Comparison of ENCODE assay signal across 1 cellular context in the genomic region with DNA sequence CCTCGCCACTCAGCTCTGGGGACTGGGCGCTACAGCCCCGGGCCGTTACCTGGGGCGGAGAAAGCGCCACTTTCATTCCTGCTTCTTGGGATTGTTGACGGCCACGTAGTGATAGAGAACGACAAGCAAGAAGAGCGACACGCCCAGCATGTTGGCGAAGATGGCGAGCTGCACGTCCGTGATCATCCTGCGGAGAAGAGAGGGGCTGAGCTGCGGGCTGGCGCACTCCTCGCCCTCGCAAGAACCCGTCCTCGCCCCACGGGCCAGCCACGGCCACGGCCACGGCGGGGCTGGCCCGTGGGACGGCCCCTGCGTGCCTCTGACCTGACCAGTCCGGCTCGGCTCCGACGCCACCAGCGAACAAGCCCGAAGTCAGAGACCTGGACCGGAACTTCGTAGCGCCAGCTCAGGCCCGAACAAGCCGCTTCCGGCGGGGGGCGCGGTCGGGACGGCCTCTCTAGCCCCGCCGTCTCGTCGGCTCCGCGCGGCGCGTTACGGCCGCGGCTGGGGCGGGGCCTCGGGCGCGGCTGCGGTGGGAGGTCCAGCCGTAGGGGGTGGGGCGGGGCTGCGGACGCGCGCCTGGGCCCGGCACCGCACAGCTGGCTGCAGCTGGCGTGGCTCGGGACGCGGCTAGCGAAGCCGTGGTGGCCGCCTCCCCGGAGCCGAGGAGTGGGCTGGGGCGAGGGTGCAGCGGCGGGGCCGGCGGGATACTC.
TF ChIP-seq lines count a peak whose summit lies in the region.

TSS of gene OST4 (minus strand) at position 378 of the 713 bp plus-strand sequence.

TF ChIP-seq in K562, 482 proteins besides CTCF, POLR2A, EP300 and RAD21 (continued from another document and continues in another):
- TF ChIP-seq RFX5 (IDR thresholded peaks at IDR 0.05; ENCODE audit: low read depth, low read length) (no peak), ZNF584 (CRISPR knock-in tag; IDR thresholded peaks at IDR 0.05; ENCODE audit: low read depth) (0 out of 2 replicates have a peak, but pooled peaks have one; percentile 44), E2F1 (CRISPR knock-in tag; IDR thresholded peaks at IDR 0.05) (peak; percentile 40; the same call in 1 of the 2 replicates), MEF2A (IDR thresholded peaks at IDR 0.05; ENCODE audit: control insufficient read depth, low read depth, low read length) (no peak), STAT5A (IDR thresholded peaks at IDR 0.05; ENCODE audit: borderline replicate concordance, low read length) (no peak), ZNF274 (IDR thresholded peaks at IDR 0.05; ENCODE audit: borderline replicate concordance, low read depth, low read length) (no peak), HMGN3 (IDR thresholded peaks at IDR 0.05; ENCODE audit: borderline replicate concordance, extremely low read depth, insufficient read length, low read depth, low read length) (peak; percentile 78), CHD1 (IDR thresholded peaks at IDR 0.05; ENCODE audit: low read length) (peak; percentile 96), ZNF695 (CRISPR knock-in tag; IDR thresholded peaks at IDR 0.05) (no peak), ARID1B (IDR thresholded peaks at IDR 0.05) (no peak), RBM34 (IDR thresholded peaks at IDR 0.05; ENCODE audit: borderline replicate concordance, insufficient read depth, low read length) (no peak), SIN3B (IDR thresholded peaks at IDR 0.05; ENCODE audit: low read depth) (peak; percentile 81), ZNF436 (CRISPR knock-in tag; IDR thresholded peaks at IDR 0.05) (no peak), KDM4B (IDR thresholded peaks at IDR 0.05; ENCODE audit: borderline replicate concordance in 2 of 2, low read depth in 1 of 2) (no peak), NR2C2 (CRISPR knock-in tag; IDR thresholded peaks at IDR 0.05) (no peak), NR2C2 (tag; IDR thresholded peaks at IDR 0.05) (peak; percentile 61; the same call in 1 of the 2 replicates), TARDBP (IDR thresholded peaks at IDR 0.05) (no peak; the same call in 1 of the 2 replicates), MGA (IDR thresholded peaks at IDR 0.05) (no peak), ZNF561 (CRISPR knock-in tag; conservative IDR thresholded peaks at IDR 0.05) (no peak), HDAC3 (IDR thresholded peaks at IDR 0.05; ENCODE audit: borderline replicate concordance, partially characterized antibody) (no peak), RB1 (IDR thresholded peaks at IDR 0.05; ENCODE audit: low read depth) (peak; percentile 80; the same call in 1 of the 2 replicates), SP1 (CRISPR knock-in tag; IDR thresholded peaks at IDR 0.05) (no peak), ZNF217 (CRISPR knock-in tag; IDR thresholded peaks at IDR 0.05) (no peak), HOMEZ (CRISPR knock-in tag; IDR thresholded peaks at IDR 0.05) (no peak), E4F1 (CRISPR knock-in tag; IDR thresholded peaks at IDR 0.05; ENCODE audit: borderline replicate concordance) (peak; percentile 79; the same call in 1 of the 2 replicates)
- TF ChIP-seq, protein P1, sequence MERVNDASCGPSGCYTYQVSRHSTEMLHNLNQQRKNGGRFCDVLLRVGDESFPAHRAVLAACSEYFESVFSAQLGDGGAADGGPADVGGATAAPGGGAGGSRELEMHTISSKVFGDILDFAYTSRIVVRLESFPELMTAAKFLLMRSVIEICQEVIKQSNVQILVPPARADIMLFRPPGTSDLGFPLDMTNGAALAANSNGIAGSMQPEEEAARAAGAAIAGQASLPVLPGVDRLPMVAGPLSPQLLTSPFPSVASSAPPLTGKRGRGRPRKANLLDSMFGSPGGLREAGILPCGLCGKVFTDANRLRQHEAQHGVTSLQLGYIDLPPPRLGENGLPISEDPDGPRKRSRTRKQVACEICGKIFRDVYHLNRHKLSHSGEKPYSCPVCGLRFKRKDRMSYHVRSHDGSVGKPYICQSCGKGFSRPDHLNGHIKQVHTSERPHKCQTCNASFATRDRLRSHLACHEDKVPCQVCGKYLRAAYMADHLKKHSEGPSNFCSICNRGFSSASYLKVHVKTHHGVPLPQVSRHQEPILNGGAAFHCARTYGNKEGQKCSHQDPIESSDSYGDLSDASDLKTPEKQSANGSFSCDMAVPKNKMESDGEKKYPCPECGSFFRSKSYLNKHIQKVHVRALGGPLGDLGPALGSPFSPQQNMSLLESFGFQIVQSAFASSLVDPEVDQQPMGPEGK (CRISPR knock-in tag; IDR thresholded peaks at IDR 0.05; ENCODE audit: borderline replicate concordance): no peak
- TF ChIP-seq, protein P2, sequence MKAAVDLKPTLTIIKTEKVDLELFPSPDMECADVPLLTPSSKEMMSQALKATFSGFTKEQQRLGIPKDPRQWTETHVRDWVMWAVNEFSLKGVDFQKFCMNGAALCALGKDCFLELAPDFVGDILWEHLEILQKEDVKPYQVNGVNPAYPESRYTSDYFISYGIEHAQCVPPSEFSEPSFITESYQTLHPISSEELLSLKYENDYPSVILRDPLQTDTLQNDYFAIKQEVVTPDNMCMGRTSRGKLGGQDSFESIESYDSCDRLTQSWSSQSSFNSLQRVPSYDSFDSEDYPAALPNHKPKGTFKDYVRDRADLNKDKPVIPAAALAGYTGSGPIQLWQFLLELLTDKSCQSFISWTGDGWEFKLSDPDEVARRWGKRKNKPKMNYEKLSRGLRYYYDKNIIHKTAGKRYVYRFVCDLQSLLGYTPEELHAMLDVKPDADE (conservative IDR thresholded peaks at IDR 0.05; ENCODE audit: control insufficient read depth, low read depth, low read length): peak; percentile 68; the same call in 1 of the 2 replicates
- TF ChIP-seq, protein P3, sequence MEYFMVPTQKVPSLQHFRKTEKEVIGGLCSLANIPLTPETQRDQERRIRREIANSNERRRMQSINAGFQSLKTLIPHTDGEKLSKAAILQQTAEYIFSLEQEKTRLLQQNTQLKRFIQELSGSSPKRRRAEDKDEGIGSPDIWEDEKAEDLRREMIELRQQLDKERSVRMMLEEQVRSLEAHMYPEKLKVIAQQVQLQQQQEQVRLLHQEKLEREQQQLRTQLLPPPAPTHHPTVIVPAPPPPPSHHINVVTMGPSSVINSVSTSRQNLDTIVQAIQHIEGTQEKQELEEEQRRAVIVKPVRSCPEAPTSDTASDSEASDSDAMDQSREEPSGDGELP (CRISPR knock-in tag; IDR thresholded peaks at IDR 0.05; ENCODE audit: borderline replicate concordance): peak; percentile 94
